In the genomic region with DNA sequence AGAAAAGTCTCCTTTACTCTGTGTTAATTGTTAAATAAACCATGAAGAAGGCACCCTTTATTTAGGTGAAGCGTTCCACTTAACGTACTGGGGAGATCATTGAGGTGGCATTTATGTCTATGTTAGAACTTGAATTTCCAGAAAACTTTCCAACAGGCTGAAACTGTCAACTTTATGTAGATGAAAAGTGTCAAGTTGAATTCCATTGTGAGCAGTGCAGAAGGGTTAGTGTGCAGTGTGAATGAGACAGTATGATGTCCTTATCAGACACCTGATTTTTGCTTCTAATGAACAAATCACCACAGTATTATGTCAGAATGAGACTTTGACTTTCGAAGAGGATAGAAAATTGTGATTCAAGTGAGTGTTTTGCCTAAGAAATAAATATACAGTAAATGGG, we compare ENCODE assay signal across 28 cellular contexts.
"Had no signal": no experiment of that assay in that cellular context is flagged by ENCODE, and none has a peak within 500 bp of the region (broad histone marks: within the 10 kb centered on the region; RNA-seq: fewer than 3 reads in every experiment).

No MANE protein-coding gene starts in this region.

- H3K4me1 Mint-ChIP-seq: natural killer cell; nephron; stimulated activated effector memory CD8-positive, alpha-beta T cell treated with anti-CD3 and anti-CD28 coated beads, Interleukin-12 subunit alpha, Interleukin-12 subunit beta, amount 100 ng/mL, for 72 hours; stimulated activated naive B cell treated with anti-CD40 and anti-IgM and Interleukin-4, amounts not matched to agents 10 μg/mL and 1 μg/mL and 100 μg/mL, for 72 hours had no signal

- H3K36me3 ChIP-seq: ovary, right lobe of liver, sigmoid colon, stomach, thoracic aorta, thyroid gland, tibial nerve, upper lobe of left lung, vagina had no signal

- H3K4me3 Mint-ChIP-seq: natural killer cell; nephron; neural crest cell; stimulated activated effector memory CD8-positive, alpha-beta T cell treated with anti-CD3 and anti-CD28 coated beads, Interleukin-12 subunit alpha, Interleukin-12 subunit beta, amount 100 ng/mL, for 72 hours; stimulated activated naive B cell treated with anti-CD40 and anti-IgM and Interleukin-4, amounts not matched to agents 10 μg/mL and 1 μg/mL and 100 μg/mL, for 72 hours; stimulated activated naive CD8-positive, alpha-beta T cell treated with anti-CD3 and anti-CD28 coated beads, Interleukin-15, Interleukin-2, amounts not matched to agents 100 ng/mL and 50 ng/mL, for 24 hours had no signal

- H3K9ac ChIP-seq: parathyroid adenoma had no signal

- H3K4me1 ChIP-seq: parathyroid adenoma, psoas muscle, right lobe of liver, sigmoid colon, stomach, thyroid gland, tibial nerve, upper lobe of left lung, vagina had no signal

- H3K27me3 ChIP-seq: ovary, right lobe of liver, sigmoid colon, stomach, thyroid gland, tibial nerve, upper lobe of left lung, vagina had no signal

- DNase-seq: natural killer cell; occipital lobe; ovary; posterior cingulate gyrus; psoas muscle; right cardiac atrium; right lobe of liver; sigmoid colon; small intestine; stimulated activated CD4-positive, alpha-beta T cell treated with anti-CD3 and anti-CD28 coated beads, Interleukin-15, amount 100 ng/mL, for 24 hours; stimulated activated CD4-positive, alpha-beta T cell treated with anti-CD3 and anti-CD28 coated beads, Interleukin-2, amount 100 ng/mL, for 24 hours; stimulated activated CD4-positive, alpha-beta T cell treated with anti-CD3 and anti-CD28 coated beads, Interleukin-2, amount 100 ng/mL, for 48 hours; stimulated activated CD4-positive, alpha-beta T cell treated with anti-CD3 and anti-CD28 coated beads, Interleukin-4, amount 100 ng/mL, for 24 hours; stimulated activated naive B cell treated with anti-CD40 and anti-IgM and Interleukin-4, amounts not matched to agents 10 μg/mL and 1 μg/mL and 100 μg/mL, for 72 hours; stimulated activated naive CD4-positive, alpha-beta T cell treated with Interleukin-2 at 50 U/mL for 16 hours; stomach; thyroid gland; trophoblast cell; upper lobe of left lung had no signal

- H3K9me3 Mint-ChIP-seq: stimulated activated naive B cell treated with anti-CD40 and anti-IgM and Interleukin-4, amounts not matched to agents 10 μg/mL and 1 μg/mL and 100 μg/mL, for 72 hours had no signal

- H3K27ac ChIP-seq: ovary, parathyroid adenoma, psoas muscle, right lobe of liver, sigmoid colon, stomach, thoracic aorta, thyroid gland, tibial nerve, upper lobe of left lung, vagina had no signal

- H3K4me3 ChIP-seq: ovary, psoas muscle, right lobe of liver, sigmoid colon, stomach, thoracic aorta, thyroid gland, tibial nerve, upper lobe of left lung, vagina had no signal

- H3K27me3 Mint-ChIP-seq: progenitor cell of endocrine pancreas; stimulated activated naive B cell treated with anti-CD40 and anti-IgM and Interleukin-4, amounts not matched to agents 10 μg/mL and 1 μg/mL and 100 μg/mL, for 72 hours; stimulated activated naive CD8-positive, alpha-beta T cell treated with anti-CD3 and anti-CD28 coated beads, Interleukin-15, Interleukin-2, amounts not matched to agents 100 ng/mL and 50 ng/mL, for 24 hours had no signal

- H3K9me3 ChIP-seq: ovary, psoas muscle, right lobe of liver, sigmoid colon, stomach, thoracic aorta, thyroid gland, tibial nerve, upper lobe of left lung, vagina had no signal

- H3K79me2 ChIP-seq: parathyroid adenoma had no signal

- H3K36me3 Mint-ChIP-seq: natural killer cell; stimulated activated effector memory CD8-positive, alpha-beta T cell treated with anti-CD3 and anti-CD28 coated beads, Interleukin-12 subunit alpha, Interleukin-12 subunit beta, amount 100 ng/mL, for 72 hours; stimulated activated naive B cell treated with anti-CD40 and anti-IgM and Interleukin-4, amounts not matched to agents 10 μg/mL and 1 μg/mL and 100 μg/mL, for 72 hours had no signal

- H3K27ac Mint-ChIP-seq: natural killer cell; nephron; progenitor cell of endocrine pancreas; stimulated activated effector memory CD8-positive, alpha-beta T cell treated with anti-CD3 and anti-CD28 coated beads, Interleukin-12 subunit alpha, Interleukin-12 subunit beta, amount 100 ng/mL, for 72 hours; stimulated activated naive B cell treated with anti-CD40 and anti-IgM and Interleukin-4, amounts not matched to agents 10 μg/mL and 1 μg/mL and 100 μg/mL, for 72 hours; stimulated activated naive CD8-positive, alpha-beta T cell treated with anti-CD3 and anti-CD28 coated beads, Interleukin-15, Interleukin-2, amounts not matched to agents 100 ng/mL and 50 ng/mL, for 24 hours had no signal

- H2AFZ ChIP-seq: parathyroid adenoma had no signal
